ENCODE assay signal across 2 cellular contexts in genomic region chr1:94002046-94002787, GRCh38.
TF ChIP-seq lines count a peak whose summit lies in the region.

No MANE protein-coding gene starts in this region.

TF ChIP-seq in liver, 16 proteins besides CTCF, POLR2A, EP300 and RAD21 (continued from another document):
- no peak for TF ChIP-seq REST (IDR thresholded peaks at IDR 0.05)
- no peak for TF ChIP-seq MAX (IDR thresholded peaks at IDR 0.05)
- TF ChIP-seq FOXA2 (IDR thresholded peaks at IDR 0.05) = no peak
- TF ChIP-seq TAF1 (conservative IDR thresholded peaks at IDR 0.05) = no peak
- TF ChIP-seq RXRA (IDR thresholded peaks at IDR 0.05) = no peak
- no peak for TF ChIP-seq ZBTB33 (IDR thresholded peaks at IDR 0.05)
- TF ChIP-seq FOXA1 (IDR thresholded peaks at IDR 0.05) = no peak
- no peak for TF ChIP-seq HNF4G (IDR thresholded peaks at IDR 0.05)
- TF ChIP-seq EGR1 (IDR thresholded peaks at IDR 0.05; ENCODE audit: low read depth in 2 of 2) = no peak
- TF ChIP-seq JUND (IDR thresholded peaks at IDR 0.05) = no peak
- no peak for TF ChIP-seq HNF4A (conservative IDR thresholded peaks at IDR 0.05)

TF ChIP-seq in HepG2, 621 proteins besides CTCF, POLR2A, EP300 and RAD21:
- no peak for TF ChIP-seq DDIT3 (CRISPR knock-in tag; IDR thresholded peaks at IDR 0.05)
- no peak for TF ChIP-seq ZNF775 (CRISPR knock-in tag; IDR thresholded peaks at IDR 0.05; ENCODE audit: borderline replicate concordance)
- TF ChIP-seq ETV6 (CRISPR knock-in tag; conservative IDR thresholded peaks at IDR 0.05) = no peak
- TF ChIP-seq ZNF556 (CRISPR knock-in tag; IDR thresholded peaks at IDR 0.05; ENCODE audit: borderline replicate concordance) = no peak
- no peak for TF ChIP-seq STAT6 (CRISPR knock-in tag; IDR thresholded peaks at IDR 0.05; ENCODE audit: borderline replicate concordance)
- TF ChIP-seq ZSCAN25 (CRISPR knock-in tag; IDR thresholded peaks at IDR 0.05) = no peak
